29 cellular contexts compared by ENCODE assay signal in the genomic region with DNA sequence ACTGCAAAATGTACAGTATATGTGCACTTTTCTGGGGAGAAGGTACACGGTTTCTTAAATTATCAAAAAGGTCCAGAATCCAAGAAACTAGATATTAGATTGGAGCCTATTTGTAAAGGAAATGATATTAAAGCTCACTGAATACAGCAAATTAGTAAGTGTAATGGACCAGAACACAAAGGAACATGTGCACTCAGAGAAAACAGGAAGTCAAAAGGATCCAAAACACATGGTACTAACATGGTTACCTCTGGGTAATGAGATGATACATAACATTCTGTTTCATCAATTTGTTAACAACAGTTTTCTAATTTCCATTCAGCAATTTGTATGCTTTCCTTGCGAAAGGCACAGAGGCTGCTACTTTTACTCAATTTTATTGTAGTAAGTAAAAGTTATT.
"Had no signal": no experiment of that assay in that cellular context is flagged by ENCODE, and none has a peak within 500 bp of the region (broad histone marks: within the 10 kb centered on the region; RNA-seq: fewer than 3 reads in every experiment).

No MANE protein-coding gene starts in this region.

- H3K4me1 Mint-ChIP-seq: activated CD4-positive, alpha-beta T cell treated with anti-CD3 and anti-CD28 coated beads, Interleukin-2, amount 10 ng/mL, durations not matched to agents 7 days and 5 days; activated T-helper 17 cell treated with anti-CD3 and anti-CD28 coated beads, Interleukin-2, amount 50 U/mL, for 72 hours; brain had no signal

- DNase-seq: activated CD4-positive, alpha-beta T cell treated with anti-CD3 and anti-CD28 coated beads for 4 hours; activated CD4-positive, alpha-beta T cell treated with anti-CD3 and anti-CD28 coated beads, Interleukin-2, amount 10 ng/mL, durations not matched to agents 7 days and 5 days; activated CD4-positive, alpha-beta T cell treated with anti-CD3 and anti-CD28 coated beads, Interleukin-2, amount 50 U/mL, for 48 hours; activated CD4-positive, CD25-positive, alpha-beta regulatory T cell; activated CD4-positive, CD25-positive, alpha-beta regulatory T cell treated with anti-CD3 and anti-CD28 coated beads, Interleukin-2, amount 50 U/mL, for 72 hours; activated CD8-positive, alpha-beta memory T cell treated with anti-CD3 and anti-CD28 coated beads for 24 hours; activated CD8-positive, alpha-beta T cell treated with anti-CD3 and anti-CD28 coated beads for 36 hours; activated effector memory CD4-positive, alpha-beta T cell treated with Interleukin-2 at 50 U/mL for 16 hours; activated gamma-delta T cell treated with Interleukin-2 at 50 U/mL for 16 hours; activated naive CD4-positive, alpha-beta T cell treated with anti-CD3 and anti-CD28 coated beads, Interleukin-2, amount 50 U/mL, for 16 hours; activated naive CD4-positive, alpha-beta T cell treated with Interleukin-2 at 50 U/mL for 16 hours; activated T-cell treated with anti-CD3 and anti-CD28 coated beads, Interleukin-2, amount 50 U/mL, for 4 hours; central memory CD4-positive, alpha-beta T cell; cerebellar nuclear complex; colonic mucosa; effector CD8-positive, alpha-beta T cell; erythroblast; foreskin keratinocyte; gastrocnemius medialis; glutamatergic neuron; heart left ventricle; T-helper 2 cell had no signal

- H3K27me3 ChIP-seq: ascending aorta, breast epithelium, cardiac muscle cell, colonic mucosa, esophagus muscularis mucosa, foreskin keratinocyte, gastrocnemius medialis, heart left ventricle had no signal

- H3K27ac ChIP-seq: ascending aorta, breast epithelium, cardiac muscle cell, colonic mucosa, esophagus muscularis mucosa, foreskin keratinocyte, gastrocnemius medialis, heart left ventricle had no signal

- H3K4me1 ChIP-seq: ascending aorta, breast epithelium, colonic mucosa, esophagus muscularis mucosa, foreskin keratinocyte, gastrocnemius medialis, heart left ventricle had no signal

- H3K27ac Mint-ChIP-seq: activated CD4-positive, alpha-beta T cell treated with anti-CD3 and anti-CD28 coated beads, Interleukin-2, amount 10 ng/mL, durations not matched to agents 7 days and 5 days; activated CD8-positive, alpha-beta T cell treated with anti-CD3 and anti-CD28 coated beads for 36 hours; activated naive CD8-positive, alpha-beta T cell; activated T-helper 17 cell treated with anti-CD3 and anti-CD28 coated beads, Interleukin-2, amount 50 U/mL, for 72 hours; brain had no signal

- ATAC-seq: activated CD8-positive, alpha-beta T cell treated with anti-CD3 and anti-CD28 coated beads for 36 hours; activated T-cell treated with anti-CD3 and anti-CD28 coated beads, Interleukin-2, amount 50 U/mL, for 4 hours; activated T-helper 17 cell treated with anti-CD3 and anti-CD28 coated beads, Interleukin-2, amount 50 U/mL, for 72 hours; foreskin keratinocyte; gastrocnemius medialis; heart left ventricle had no signal

- H3K4me3 Mint-ChIP-seq: activated CD4-positive, alpha-beta T cell treated with anti-CD3 and anti-CD28 coated beads, Interleukin-2, amount 10 ng/mL, durations not matched to agents 7 days and 5 days; activated CD8-positive, alpha-beta T cell treated with anti-CD3 and anti-CD28 coated beads for 36 hours; activated naive CD8-positive, alpha-beta T cell; activated T-cell treated with anti-CD3 and anti-CD28 coated beads, Interleukin-2, amount 50 U/mL, for 4 hours; activated T-helper 17 cell treated with anti-CD3 and anti-CD28 coated beads, Interleukin-2, amount 50 U/mL, for 72 hours; brain had no signal

- H3K4me3 ChIP-seq: ascending aorta, breast epithelium, cardiac muscle cell, colonic mucosa, esophagus muscularis mucosa, gastrocnemius medialis, heart left ventricle had no signal

- H3K27me3 Mint-ChIP-seq: activated CD4-positive, alpha-beta T cell treated with anti-CD3 and anti-CD28 coated beads, Interleukin-2, amount 10 ng/mL, durations not matched to agents 7 days and 5 days; activated CD8-positive, alpha-beta T cell treated with anti-CD3 and anti-CD28 coated beads for 36 hours; activated naive CD8-positive, alpha-beta T cell; activated T-helper 17 cell treated with anti-CD3 and anti-CD28 coated beads, Interleukin-2, amount 50 U/mL, for 72 hours; brain had no signal
